25 cellular contexts compared by ENCODE assay signal in the genomic region with DNA sequence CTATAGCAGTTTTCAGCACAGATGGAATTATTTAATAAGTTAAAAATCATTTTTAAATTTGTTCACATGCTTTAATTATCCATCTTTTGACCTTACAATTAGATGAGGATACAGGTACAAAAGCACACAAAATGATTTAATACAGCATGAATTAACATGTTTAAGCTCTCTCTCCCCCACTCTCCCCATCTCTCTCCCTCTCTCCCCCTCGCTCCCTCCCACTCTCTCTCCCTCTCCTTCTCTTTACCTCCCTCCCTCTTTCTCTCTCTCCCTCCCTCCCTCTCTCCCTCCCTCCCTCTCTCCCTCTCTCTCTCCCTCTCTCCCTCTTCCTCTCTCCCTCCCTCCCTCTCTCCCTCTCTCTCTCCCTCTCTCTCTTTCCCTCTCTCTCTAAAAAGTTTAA.
"Had no signal": no experiment of that assay in that cellular context is flagged by ENCODE, and none has a peak within 500 bp of the region (broad histone marks: within the 10 kb centered on the region; RNA-seq: fewer than 3 reads in every experiment).

No MANE protein-coding gene starts in this region.

- DNase-seq: dermis blood vessel endothelial cell; effector memory CD4-positive, alpha-beta T cell; esophagus squamous epithelium; foreskin melanocyte; glutamatergic neuron; heart right ventricle; hippocampal formation; left cardiac atrium; left lung; mesenchymal stem cell; midbrain; naive thymus-derived CD4-positive, alpha-beta T cell; nucleus accumbens; right cardiac atrium; small intestine; stimulated activated CD4-positive, alpha-beta T cell treated with anti-CD3 and anti-CD28 coated beads, Interleukin-15, amount 100 ng/mL, for 24 hours; stimulated activated CD4-positive, alpha-beta T cell treated with anti-CD3 and anti-CD28 coated beads, Interleukin-2, amount 100 ng/mL, for 48 hours; stimulated activated naive B cell treated with anti-CD40 and anti-IgM and Interleukin-4, amounts not matched to agents 10 μg/mL and 1 μg/mL and 100 μg/mL, for 72 hours; upper lobe of left lung had no signal

- H3K4me1 ChIP-seq: prostate gland had no signal

- H3K36me3 ChIP-seq: prostate gland had no signal

- H3K9me3 Mint-ChIP-seq: naive thymus-derived CD4-positive, alpha-beta T cell; nephron; stimulated activated naive B cell treated with anti-CD40 and anti-IgM and Interleukin-4, amounts not matched to agents 10 μg/mL and 1 μg/mL and 100 μg/mL, for 72 hours; stimulated activated naive CD8-positive, alpha-beta T cell treated with anti-CD3 and anti-CD28 coated beads, Interleukin-15, Interleukin-2, amounts not matched to agents 100 ng/mL and 50 ng/mL, for 24 hours had no signal

- H3K4me3 ChIP-seq: coronary artery, esophagus squamous epithelium, heart right ventricle, left lung, prostate gland, thoracic aorta, tibial nerve, upper lobe of left lung had no signal

- H3K27me3 ChIP-seq: esophagus squamous epithelium, heart right ventricle, left lung, tibial nerve, upper lobe of left lung had no signal

- H3K27ac Mint-ChIP-seq: naive thymus-derived CD4-positive, alpha-beta T cell; nephron; stimulated activated naive B cell treated with anti-CD40 and anti-IgM and Interleukin-4, amounts not matched to agents 10 μg/mL and 1 μg/mL and 100 μg/mL, for 72 hours; stimulated activated naive CD8-positive, alpha-beta T cell treated with anti-CD3 and anti-CD28 coated beads, Interleukin-15, Interleukin-2, amounts not matched to agents 100 ng/mL and 50 ng/mL, for 24 hours had no signal

- ATAC-seq: heart right ventricle; left cardiac atrium; left lung; naive thymus-derived CD4-positive, alpha-beta T cell; right cardiac atrium; stimulated activated naive B cell treated with anti-CD40 and anti-IgM and Interleukin-4, amounts not matched to agents 10 μg/mL and 1 μg/mL and 100 μg/mL, for 72 hours had no signal

- H3K27me3 Mint-ChIP-seq: naive thymus-derived CD4-positive, alpha-beta T cell; stimulated activated naive B cell treated with anti-CD40 and anti-IgM and Interleukin-4, amounts not matched to agents 10 μg/mL and 1 μg/mL and 100 μg/mL, for 72 hours; stimulated activated naive CD8-positive, alpha-beta T cell treated with anti-CD3 and anti-CD28 coated beads, Interleukin-15, Interleukin-2, amounts not matched to agents 100 ng/mL and 50 ng/mL, for 24 hours had no signal

- H3K4me3 Mint-ChIP-seq: naive thymus-derived CD4-positive, alpha-beta T cell; nephron; stimulated activated naive B cell treated with anti-CD40 and anti-IgM and Interleukin-4, amounts not matched to agents 10 μg/mL and 1 μg/mL and 100 μg/mL, for 72 hours; stimulated activated naive CD8-positive, alpha-beta T cell treated with anti-CD3 and anti-CD28 coated beads, Interleukin-15, Interleukin-2, amounts not matched to agents 100 ng/mL and 50 ng/mL, for 24 hours had no signal

- H3K9me3 ChIP-seq: esophagus squamous epithelium, heart right ventricle, left lung, prostate gland, thoracic aorta, tibial nerve, upper lobe of left lung had no signal

- H3K4me1 Mint-ChIP-seq: nephron had no signal

- H3K27ac ChIP-seq: coronary artery, esophagus squamous epithelium, heart right ventricle, left lung, prostate gland, thoracic aorta, tibial nerve, upper lobe of left lung had no signal
